23 cellular contexts compared by ENCODE assay signal in genomic region chr15:40498418-40498817, GRCh38. TPM values are rescaled to one million over a fixed set of nuclear protein-coding genes. Genes with fewer than 3 reads are reported as not detected.
DNase-seq lines count a peak whose midpoint lies in the region; ATAC-seq and TF ChIP-seq lines count a peak whose summit lies in the region.
"Had no signal": no experiment of that assay in that cellular context is flagged by ENCODE, and none has a peak within 500 bp of the region (broad histone marks: within the 10 kb centered on the region; RNA-seq: fewer than 3 reads in every experiment).

No MANE protein-coding gene starts in this region.

- H3K27me3 Mint-ChIP-seq in activated CD4-positive, alpha-beta memory T cell treated with anti-CD3 and anti-CD28 coated beads, Interleukin-2, amount 10 ng/mL, durations not matched to agents 7 days and 5 days: peaks cover 19% of the 10 kb centered on the region

- TF ChIP-seq CTCF in foreskin fibroblast (IDR thresholded peaks at IDR 0.05; ENCODE audit: low read depth, low read length): no peak

- CTCF ChIA-PET in activated CD4-positive, alpha-beta memory T cell treated with anti-CD3 and anti-CD28 coated beads, Interleukin-2, amount 10 ng/mL, durations not matched to agents 7 days and 5 days (lab: Charles Lee): interaction anchor here (1.5 kb wide), 1 partner anchor 10 kb away, joined by 4 read pairs; no protein-coding TSS in a partner anchor

- ATAC-seq in HG02840 (IDR thresholded peaks at IDR 0.05; ENCODE audit: low FRiP score, unreplicated experiment) (no peak), GM18867 (IDR thresholded peaks at IDR 0.05; ENCODE audit: unreplicated experiment) (no peak)
- ATAC-seq: activated naive CD4-positive, alpha-beta T cell treated with anti-CD3 and anti-CD28 coated beads, Interleukin-2, amount 50 U/mL, for 72 hours; activated T-cell treated with anti-CD3 and anti-CD28 coated beads, Interleukin-2, amount 50 U/mL, for 72 hours; SK-N-SH treated with all-trans-retinoic acid at 6 μM for 48 hours had no signal

- H3K27ac Mint-ChIP-seq in activated CD4-positive, alpha-beta memory T cell treated with anti-CD3 and anti-CD28 coated beads, Interleukin-2, amount 10 ng/mL, durations not matched to agents 7 days and 5 days: no peak overlapping the region
- H3K27ac Mint-ChIP-seq: activated naive CD4-positive, alpha-beta T cell treated with anti-CD3 and anti-CD28 coated beads, Interleukin-2, amount 50 U/mL, for 72 hours; activated T-cell treated with anti-CD3 and anti-CD28 coated beads, Interleukin-2, amount 50 U/mL, for 72 hours; B cell; dendritic cell treated with granulocyte-macrophage colony-stimulating factor and Interleukin-4, amounts not matched to agents 40 ng/mL and 50 ng/mL, for 4 days had no signal

- H3K9me3 Mint-ChIP-seq in activated CD4-positive, alpha-beta memory T cell treated with anti-CD3 and anti-CD28 coated beads, Interleukin-2, amount 10 ng/mL, durations not matched to agents 7 days and 5 days: no peaks in the 10 kb centered on the region
- H3K9me3 Mint-ChIP-seq: activated naive CD4-positive, alpha-beta T cell treated with anti-CD3 and anti-CD28 coated beads, Interleukin-2, amount 50 U/mL, for 72 hours; activated T-cell treated with anti-CD3 and anti-CD28 coated beads, Interleukin-2, amount 50 U/mL, for 72 hours; dendritic cell treated with granulocyte-macrophage colony-stimulating factor and Interleukin-4, amounts not matched to agents 40 ng/mL and 50 ng/mL, for 4 days; neural crest cell had no signal

- H3K36me3 Mint-ChIP-seq in activated CD4-positive, alpha-beta memory T cell treated with anti-CD3 and anti-CD28 coated beads, Interleukin-2, amount 10 ng/mL, durations not matched to agents 7 days and 5 days (ENCODE audit: low read depth): peaks cover 3% of the 10 kb centered on the region
- H3K36me3 Mint-ChIP-seq: activated naive CD4-positive, alpha-beta T cell treated with anti-CD3 and anti-CD28 coated beads, Interleukin-2, amount 50 U/mL, for 72 hours had no signal

- no peak overlapping the region for H3K4me3 Mint-ChIP-seq in activated CD4-positive, alpha-beta memory T cell treated with anti-CD3 and anti-CD28 coated beads, Interleukin-2, amount 10 ng/mL, durations not matched to agents 7 days and 5 days
- H3K4me3 Mint-ChIP-seq: activated T-cell treated with anti-CD3 and anti-CD28 coated beads, Interleukin-2, amount 50 U/mL, for 72 hours; B cell; dendritic cell treated with granulocyte-macrophage colony-stimulating factor and Interleukin-4, amounts not matched to agents 40 ng/mL and 50 ng/mL, for 4 days; neural crest cell had no signal

- POLR2A ChIA-PET in activated CD4-positive, alpha-beta memory T cell treated with anti-CD3 and anti-CD28 coated beads, Interleukin-2, amount 10 ng/mL, durations not matched to agents 7 days and 5 days (lab: Charles Lee): no interaction called here

- DNase-seq in AG08396 (ENCODE audit: low spot score) (peak; percentile 64), HS-5 (ENCODE audit: low read depth) (peak; percentile 61), amniotic epithelial cell (ENCODE audit: low read depth) (peak; percentile 29), foreskin fibroblast (peak; percentile 31 to 70), NK-92 (lab: John Stamatoyannopoulos, UW; ENCODE audit: unreplicated experiment) (no peak)
- no peak for DNase-seq in activated CD4-positive, alpha-beta memory T cell treated with anti-CD3 and anti-CD28 coated beads, Interleukin-2, amount 10 ng/mL, durations not matched to agents 7 days and 5 days
- DNase-seq: activated T-cell treated with anti-CD3 and anti-CD28 coated beads, Interleukin-2, amount 50 U/mL, for 72 hours; DND-41; NCI-H146; NCI-H2227 treated with DMSO at 0.1 percent for 48 hours; NCI-H82; small intestine; stimulated activated CD4-positive, alpha-beta T cell treated with anti-CD3 and anti-CD28 coated beads, Interleukin-4, amount 100 ng/mL, for 4 hours; substantia nigra had no signal

- H3K4me1 Mint-ChIP-seq in activated CD4-positive, alpha-beta memory T cell treated with anti-CD3 and anti-CD28 coated beads, Interleukin-2, amount 10 ng/mL, durations not matched to agents 7 days and 5 days: peaks cover 21% of the 10 kb centered on the region
- H3K4me1 Mint-ChIP-seq: B cell had no signal

- no peak overlapping the region for H3K4me3 ChIP-seq in foreskin fibroblast (ENCODE audit: low read depth in 1 of 2, low read length in 2 of 2)
- H3K4me3 ChIP-seq: cardiac muscle cell, prostate gland had no signal

RNA-seq across cellular contexts. Expression of gene CHST14, which starts 27.6 kb away (rescaled TPM):
- 10 to 100 TPM; 13.9 to 15.9 TPM for total RNA-seq in activated CD4-positive, alpha-beta memory T cell treated with anti-CD3 and anti-CD28 coated beads, Interleukin-2, amount 10 ng/mL, durations not matched to agents 7 days and 5 days

RNA-seq across cellular contexts. Expression of gene BAHD1, which starts 57.7 kb away (rescaled TPM):
- 10 to 100 TPM; 26.0 to 27.0 TPM for total RNA-seq in activated CD4-positive, alpha-beta memory T cell treated with anti-CD3 and anti-CD28 coated beads, Interleukin-2, amount 10 ng/mL, durations not matched to agents 7 days and 5 days

Comparison
In these comparisons a context has a peak if more than half of its experiments do, and no peak if none do; other contexts are left out.
1. DNase-seq: peak in AG08396 (single experiment), HS-5 (single experiment), amniotic epithelial cell (single experiment) and foreskin fibroblast (2 of 2); none in NK-92 (single experiment) and activated CD4-positive, alpha-beta memory T cell treated with anti-CD3 and anti-CD28 coated beads, Interleukin-2, amount 10 ng/mL, durations not matched to agents 7 days and 5 days (single experiment).